In genomic region chr4:68259191-68259590, GRCh38 we compare ENCODE assay signal across 6 cellular contexts. TPM values are rescaled to one million over a fixed set of nuclear protein-coding genes. Genes with fewer than 3 reads are reported as not detected.
"Had no signal": no experiment of that assay in that cellular context is flagged by ENCODE, and none has a peak within 500 bp of the region (broad histone marks: within the 10 kb centered on the region; RNA-seq: fewer than 3 reads in every experiment).

No MANE protein-coding gene starts in this region.

- H2AFZ ChIP-seq: GM23338 had no signal

- H3K27ac Mint-ChIP-seq: GM23338, H9 had no signal

- H3K4me3 Mint-ChIP-seq: GM23338, H9 had no signal

- H3K4me3 ChIP-seq: GM23338 had no signal

- ATAC-seq: GM23338 had no signal

- H3K4me2 ChIP-seq: GM23338 had no signal

- DNase-seq: H9, HCEC 1CT, IMR-90 had no signal

RNA-seq across cellular contexts. Expression of gene TMPRSS11B, which starts 13.7 kb away (rescaled TPM):
- total RNA-seq: GM23338, H1, H9, HT-29, IMR-90 had no signal
- polyA plus RNA-seq: GM23338, H1, IMR-90 had no signal
